19 cellular contexts compared by ENCODE assay signal in the genomic region with DNA sequence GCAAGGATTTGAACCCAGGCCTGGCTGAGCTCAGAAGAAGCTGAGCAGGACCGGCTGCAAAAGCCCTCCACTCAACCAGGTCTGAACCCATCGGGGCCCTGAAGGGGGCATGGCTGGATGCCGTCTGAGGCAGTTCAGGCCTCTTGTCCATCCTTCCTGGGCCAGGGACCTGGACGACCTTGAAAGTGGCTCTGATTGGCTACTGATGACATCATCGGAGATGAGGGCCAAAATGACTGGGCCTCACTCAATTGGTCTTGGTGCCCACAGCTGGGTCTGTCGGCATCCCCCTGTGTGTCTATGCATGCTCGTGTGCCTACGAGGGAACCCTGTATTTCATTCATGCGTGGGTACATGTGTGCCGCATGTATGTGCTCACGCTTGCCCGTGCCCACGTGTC.
"Had no signal": no experiment of that assay in that cellular context is flagged by ENCODE, and none has a peak within 500 bp of the region (broad histone marks: within the 10 kb centered on the region; RNA-seq: fewer than 3 reads in every experiment).

No MANE protein-coding gene starts in this region.

- H3K4me1 ChIP-seq: ascending aorta, breast epithelium, esophagus muscularis mucosa had no signal

- DNase-seq: activated CD8-positive, alpha-beta memory T cell treated with anti-CD3 and anti-CD28 coated beads for 24 hours; activated CD8-positive, alpha-beta memory T cell treated with anti-CD3 and anti-CD28 coated beads, Interleukin-2, amount 50 U/mL, for 48 hours; activated effector memory CD4-positive, alpha-beta T cell treated with anti-CD3 and anti-CD28 coated beads, Interleukin-2, amount 50 U/mL, for 16 hours; activated naive CD4-positive, alpha-beta T cell treated with anti-CD3 and anti-CD28 coated beads, Interleukin-2, amount 50 U/mL, for 16 hours; activated T-cell treated with anti-CD3 and anti-CD28 coated beads, Interleukin-2, amount 50 U/mL, for 72 hours; effector CD8-positive, alpha-beta T cell; islet precursor cell; nucleus accumbens; T1000; trophoblast cell had no signal

- ATAC-seq: activated CD4-positive, CD25-positive, alpha-beta regulatory T cell treated with anti-CD3 and anti-CD28 coated beads, Interleukin-2, amount 50 U/mL, for 24 hours; activated T-cell treated with anti-CD3 and anti-CD28 coated beads, Interleukin-2, amount 50 U/mL, for 72 hours; natural killer cell treated with Interleukin-12 subunit alpha and Interleukin-12 subunit beta and Interleukin-15 and Interleukin-18, amount 100 ng/mL, for 72 hours had no signal

- H3K36me3 Mint-ChIP-seq: natural killer cell treated with Interleukin-12 subunit alpha and Interleukin-12 subunit beta and Interleukin-15 and Interleukin-18, amount 100 ng/mL, for 72 hours had no signal

- H3K4me3 ChIP-seq: ascending aorta, breast epithelium, esophagus muscularis mucosa, lung, skin epidermis had no signal

- H3K27me3 ChIP-seq: ascending aorta, breast epithelium, esophagus muscularis mucosa had no signal

- H3K27me3 Mint-ChIP-seq: stimulated activated naive CD8-positive, alpha-beta T cell treated with anti-CD3 and anti-CD28 coated beads, Interleukin-15, Interleukin-2, amounts not matched to agents 100 ng/mL and 50 ng/mL, for 24 hours had no signal

- H3K4me3 Mint-ChIP-seq: activated T-cell treated with anti-CD3 and anti-CD28 coated beads, Interleukin-2, amount 50 U/mL, for 72 hours; mesothelial cell of epicardium; natural killer cell treated with Interleukin-12 subunit alpha and Interleukin-12 subunit beta and Interleukin-15 and Interleukin-18, amount 100 ng/mL, for 72 hours; stimulated activated naive CD8-positive, alpha-beta T cell treated with anti-CD3 and anti-CD28 coated beads, Interleukin-15, Interleukin-2, amounts not matched to agents 100 ng/mL and 50 ng/mL, for 24 hours had no signal

- H3K9me3 Mint-ChIP-seq: activated T-cell treated with anti-CD3 and anti-CD28 coated beads, Interleukin-2, amount 50 U/mL, for 72 hours; mesothelial cell of epicardium; natural killer cell treated with Interleukin-12 subunit alpha and Interleukin-12 subunit beta and Interleukin-15 and Interleukin-18, amount 100 ng/mL, for 72 hours; stimulated activated naive CD8-positive, alpha-beta T cell treated with anti-CD3 and anti-CD28 coated beads, Interleukin-15, Interleukin-2, amounts not matched to agents 100 ng/mL and 50 ng/mL, for 24 hours had no signal

- H3K36me3 ChIP-seq: breast epithelium had no signal

- H3K9me3 ChIP-seq: ascending aorta, breast epithelium, esophagus muscularis mucosa had no signal

- H3K27ac Mint-ChIP-seq: activated T-cell treated with anti-CD3 and anti-CD28 coated beads, Interleukin-2, amount 50 U/mL, for 72 hours; mesothelial cell of epicardium; natural killer cell treated with Interleukin-12 subunit alpha and Interleukin-12 subunit beta and Interleukin-15 and Interleukin-18, amount 100 ng/mL, for 72 hours; stimulated activated naive CD8-positive, alpha-beta T cell treated with anti-CD3 and anti-CD28 coated beads, Interleukin-15, Interleukin-2, amounts not matched to agents 100 ng/mL and 50 ng/mL, for 24 hours had no signal

- H3K27ac ChIP-seq: ascending aorta, breast epithelium, esophagus muscularis mucosa, skin epidermis had no signal

- H3K4me1 Mint-ChIP-seq: mesothelial cell of epicardium had no signal
